ENCODE assay signal across 10 cellular contexts in genomic region chr15:89760303-89761008, GRCh38. TPM values are rescaled to one million over a fixed set of nuclear protein-coding genes. Genes with fewer than 3 reads are reported as not detected.
DNase-seq lines count a peak whose midpoint lies in the region; ATAC-seq and TF ChIP-seq lines count a peak whose summit lies in the region.
"Had no signal": no experiment of that assay in that cellular context is flagged by ENCODE, and none has a peak within 500 bp of the region (broad histone marks: within the 10 kb centered on the region; RNA-seq: fewer than 3 reads in every experiment).

No MANE protein-coding gene starts in this region.

- DNase-seq in NCI-H1417 (lab: John Stamatoyannopoulos, UW) (peak; percentile 49 to 74 (median 67)), NCI-H1417 treated with DMSO at 0.1 percent for 48 hours (lab: John Stamatoyannopoulos, UW) (no peak), OCI-M2 (lab: John Stamatoyannopoulos, UW; ENCODE audit: unreplicated experiment) (peak; percentile 79), fibroblast of mammary gland (ENCODE audit: low read depth) (peak; percentile 67), nephron progenitor cell (peak; percentile 92), substantia nigra (lab: John Stamatoyannopoulos, UW) (peak in 46 of 49 donors; percentile 9 to 83 (median 52))
- peak; percentile 50 for DNase-seq in activated T-cell treated with anti-CD3 and anti-CD28 coated beads, Interleukin-2, amount 50 U/mL, for 4 hours

- H3K27me3 Mint-ChIP-seq in activated T-cell treated with anti-CD3 and anti-CD28 coated beads, Interleukin-2, amount 50 U/mL, for 4 hours (ENCODE audit: low read depth): peaks cover 19% of the 10 kb centered on the region
- peaks cover 54% of the 10 kb centered on the region for H3K27me3 Mint-ChIP-seq in nephron progenitor cell (ENCODE audit: low read depth, poor library complexity)

- no peaks in the 10 kb centered on the region for H3K36me3 Mint-ChIP-seq in activated T-cell treated with anti-CD3 and anti-CD28 coated beads, Interleukin-2, amount 50 U/mL, for 4 hours (ENCODE audit: insufficient read depth)
- H3K36me3 Mint-ChIP-seq in nephron progenitor cell (ENCODE audit: low read depth): no peaks in the 10 kb centered on the region

- no peak overlapping the region for H3K27ac ChIP-seq in substantia nigra (ENCODE audit: low read depth, low read length, poor library complexity, severe bottlenecking)
- H3K27ac ChIP-seq: BLaER1 treated with 17β-estradiol and CSF1 and Interleukin-3, amounts not matched to agents 10 nM and 100 nM had no signal

- peak; percentile 60 for ATAC-seq in HG03280 (IDR thresholded peaks at IDR 0.05; ENCODE audit: unreplicated experiment)
- ATAC-seq in activated T-cell treated with anti-CD3 and anti-CD28 coated beads, Interleukin-2, amount 50 U/mL, for 4 hours: peak; percentile 73 to 81

- TF ChIP-seq CTCF in fibroblast of mammary gland (conservative IDR thresholded peaks at IDR 0.05; ENCODE audit: control insufficient read depth, insufficient read depth, low read depth, low read length): peak; percentile 98
- peak; percentile 94 for TF ChIP-seq CTCF in nephron progenitor cell (IDR thresholded peaks at IDR 0.05)

- H3K27ac Mint-ChIP-seq in nephron progenitor cell: no peak overlapping the region

- H3K9me3 Mint-ChIP-seq in activated T-cell treated with anti-CD3 and anti-CD28 coated beads, Interleukin-2, amount 50 U/mL, for 4 hours: no peaks in the 10 kb centered on the region
- H3K9me3 Mint-ChIP-seq in nephron progenitor cell: peaks cover 5% of the 10 kb centered on the region

- H3K4me3 Mint-ChIP-seq in activated T-cell treated with anti-CD3 and anti-CD28 coated beads, Interleukin-2, amount 50 U/mL, for 4 hours: no peak overlapping the region
- H3K4me3 Mint-ChIP-seq in nephron progenitor cell: no peak overlapping the region

- no peaks in the 10 kb centered on the region for H3K4me1 Mint-ChIP-seq in activated T-cell treated with anti-CD3 and anti-CD28 coated beads, Interleukin-2, amount 50 U/mL, for 4 hours (ENCODE audit: low read depth)
- H3K4me1 Mint-ChIP-seq in nephron progenitor cell: peaks cover 36% of the 10 kb centered on the region

- H3K4me3 ChIP-seq in fibroblast of mammary gland (ENCODE audit: control insufficient read depth, low read depth, low read length): no peak overlapping the region
- H3K4me3 ChIP-seq: BLaER1 treated with 17β-estradiol and CSF1 and Interleukin-3, amounts not matched to agents 10 nM and 100 nM had no signal

RNA-seq across cellular contexts. Expression of gene MESP1, which starts 9.4 kb away (rescaled TPM):
- total RNA-seq in activated T-cell treated with anti-CD3 and anti-CD28 coated beads, Interleukin-2, amount 50 U/mL, for 4 hours: 1 to 10 TPM; 2.7 to 3.1 (median 3.1) TPM

RNA-seq across cellular contexts. Expression of gene MESP2, which starts 15.7 kb away (rescaled TPM):
- total RNA-seq in activated T-cell treated with anti-CD3 and anti-CD28 coated beads, Interleukin-2, amount 50 U/mL, for 4 hours: not detected
- total RNA-seq: skeletal muscle tissue had no signal

RNA-seq across cellular contexts. Expression of gene ANPEP, which starts 54.2 kb away (rescaled TPM):
- under 1 TPM; 0.54 to 0.83 (median 0.55) TPM for total RNA-seq in activated T-cell treated with anti-CD3 and anti-CD28 coated beads, Interleukin-2, amount 50 U/mL, for 4 hours
